Comparison of ENCODE assay signal across 33 cellular contexts in genomic region chr5:178548751-178549150, GRCh38. TPM values are rescaled to one million over a fixed set of nuclear protein-coding genes. Genes with fewer than 3 reads are reported as not detected.
DNase-seq lines count a peak whose midpoint lies in the region; FAIRE-seq and TF ChIP-seq lines count a peak whose summit lies in the region.
"Had no signal": no experiment of that assay in that cellular context is flagged by ENCODE, and none has a peak within 500 bp of the region (broad histone marks: within the 10 kb centered on the region; RNA-seq: fewer than 3 reads in every experiment).

No MANE protein-coding gene starts in this region.

- H3K79me2 ChIP-seq in OCI-LY7 (ENCODE audit: insufficient read depth, low read depth, low read length): no peaks in the 10 kb centered on the region

- intact Hi-C loops in OCI-LY7 (cut with micrococcal nuclease; ENCODE audit: unreplicated experiment) (no loop called here), MCF 10A (cut with micrococcal nuclease) (no loop called here)
- intact Hi-C loops in activated T-helper 2 cell treated with anti-CD3 and anti-CD28 coated beads, Interferon-gamma antibody, Interleukin-2, Interleukin-4, amounts not matched to agents 10 μg/mL and 5 μg/mL and 100 μg/mL, durations not matched to agents 14 hours and 24 hours and 36 hours (cut with micrococcal nuclease): no loop called here

- no peaks in the 10 kb centered on the region for H3K4me1 ChIP-seq in OCI-LY7 (ENCODE audit: insufficient read depth, low read length, poor library complexity, severe bottlenecking)
- H3K4me1 ChIP-seq: lower lobe of right lung had no signal

- CTCF ChIA-PET in OCI-LY7 (lab: Charles Lee; ENCODE audit: unreplicated experiment): no interaction called here
- CTCF ChIA-PET in MCF 10A (lab: Yijun Ruan, JAX): interaction anchor here (0.6 to 11.4 kb wide), 3 partner anchors 266 to 315 kb away, joined by 3 to 266 read pairs (median 5); no protein-coding TSS in a partner anchor
- CTCF ChIA-PET in GM10248 (lab: Yijun Ruan, JAX): interaction anchor here (1.8 kb wide), 1 partner anchor 265 kb away, joined by 4 read pairs; no protein-coding TSS in a partner anchor

- no peak overlapping the region for H2AFZ ChIP-seq in OCI-LY7 (ENCODE audit: low read length)

- H3K4me3 ChIP-seq in OCI-LY7 (ENCODE audit: low read depth, low read length, poor library complexity, severe bottlenecking): no peak overlapping the region
- H3K4me3 ChIP-seq: cardiac muscle cell, coronary artery, heart right ventricle, K562, lower lobe of right lung had no signal

- TF ChIP-seq CTCF in endothelial cell (IDR thresholded peaks at IDR 0.05; ENCODE audit: unreplicated experiment): no peak
- no peak for TF ChIP-seq CTCF in neural crest cell (conservative IDR thresholded peaks at IDR 0.05)
- no peak for TF ChIP-seq CTCF in OCI-LY7 (conservative IDR thresholded peaks at IDR 0.05; ENCODE audit: low read length)
- no peak for TF ChIP-seq CTCF in MCF 10A (IDR thresholded peaks at IDR 0.05; ENCODE audit: unreplicated experiment)
- no peak for TF ChIP-seq CTCF in GM10248 (IDR thresholded peaks at IDR 0.05; ENCODE audit: control extremely low read depth, extremely low read depth, low read depth, missing control alignments)

- H3K27ac Mint-ChIP-seq in endothelial cell (ENCODE audit: unreplicated experiment): peak overlapping the region; percentile 75
- no peak overlapping the region for H3K27ac Mint-ChIP-seq in neural crest cell (ENCODE audit: unreplicated experiment)
- no peak overlapping the region for H3K27ac Mint-ChIP-seq in MCF 10A (ENCODE audit: low read depth, unreplicated experiment)
- H3K27ac Mint-ChIP-seq in activated T-helper 2 cell treated with anti-CD3 and anti-CD28 coated beads, Interferon-gamma antibody, Interleukin-2, Interleukin-4, amounts not matched to agents 10 μg/mL and 5 μg/mL and 100 μg/mL, durations not matched to agents 14 hours and 24 hours and 36 hours: no peak overlapping the region
- H3K27ac Mint-ChIP-seq: activated CD4-positive, alpha-beta memory T cell treated with anti-CD3 and anti-CD28 coated beads for 36 hours; activated naive CD8-positive, alpha-beta T cell treated with anti-CD3 and anti-CD28 coated beads, Interleukin-2, amount 10 ng/mL, durations not matched to agents 7 days and 5 days; activated T-helper 17 cell treated with anti-CD3 and anti-CD28 coated beads, Interleukin-2, amount 50 U/mL, for 72 hours; CD4-positive, alpha-beta T cell; natural killer cell treated with Interleukin-12 subunit alpha and Interleukin-12 subunit beta and Interleukin-15 and Interleukin-18, amount 100 ng/mL, for 72 hours; T-helper 17 cell had no signal

- H3K9me2 ChIP-seq in OCI-LY7 (ENCODE audit: insufficient read depth, low read length): no peaks in the 10 kb centered on the region

- no peaks in the 10 kb centered on the region for H3K9me3 Mint-ChIP-seq in endothelial cell (ENCODE audit: unreplicated experiment)
- no peaks in the 10 kb centered on the region for H3K9me3 Mint-ChIP-seq in neural crest cell
- no peaks in the 10 kb centered on the region for H3K9me3 Mint-ChIP-seq in MCF 10A (ENCODE audit: unreplicated experiment)
- H3K9me3 Mint-ChIP-seq in activated T-helper 2 cell treated with anti-CD3 and anti-CD28 coated beads, Interferon-gamma antibody, Interleukin-2, Interleukin-4, amounts not matched to agents 10 μg/mL and 5 μg/mL and 100 μg/mL, durations not matched to agents 14 hours and 24 hours and 36 hours: peaks cover 5% of the 10 kb centered on the region
- H3K9me3 Mint-ChIP-seq: activated CD4-positive, alpha-beta memory T cell treated with anti-CD3 and anti-CD28 coated beads for 36 hours; activated naive CD8-positive, alpha-beta T cell treated with anti-CD3 and anti-CD28 coated beads, Interleukin-2, amount 10 ng/mL, durations not matched to agents 7 days and 5 days; activated T-helper 17 cell treated with anti-CD3 and anti-CD28 coated beads, Interleukin-2, amount 50 U/mL, for 72 hours; CD4-positive, alpha-beta T cell; H9; natural killer cell treated with Interleukin-12 subunit alpha and Interleukin-12 subunit beta and Interleukin-15 and Interleukin-18, amount 100 ng/mL, for 72 hours had no signal

- H3K4me1 Mint-ChIP-seq in endothelial cell (ENCODE audit: unreplicated experiment): peaks cover 35% of the 10 kb centered on the region
- H3K4me1 Mint-ChIP-seq in neural crest cell: peaks cover 46% of the 10 kb centered on the region
- H3K4me1 Mint-ChIP-seq in MCF 10A (ENCODE audit: insufficient read depth, unreplicated experiment): peaks cover 6% of the 10 kb centered on the region
- no peaks in the 10 kb centered on the region for H3K4me1 Mint-ChIP-seq in activated T-helper 2 cell treated with anti-CD3 and anti-CD28 coated beads, Interferon-gamma antibody, Interleukin-2, Interleukin-4, amounts not matched to agents 10 μg/mL and 5 μg/mL and 100 μg/mL, durations not matched to agents 14 hours and 24 hours and 36 hours (ENCODE audit: low read depth)
- H3K4me1 Mint-ChIP-seq: activated naive CD8-positive, alpha-beta T cell treated with anti-CD3 and anti-CD28 coated beads, Interleukin-2, amount 10 ng/mL, durations not matched to agents 7 days and 5 days; activated T-helper 17 cell treated with anti-CD3 and anti-CD28 coated beads, Interleukin-2, amount 50 U/mL, for 72 hours had no signal

- FAIRE-seq in RCC 7860 (lab: Jason Lieb, UNC): no peak
- FAIRE-seq: A204.1, frontal cortex, GM12892, HTR-8/SVneo, K562, small intestine had no signal

- no peak overlapping the region for H3K4me3 Mint-ChIP-seq in endothelial cell (ENCODE audit: unreplicated experiment)
- peak overlapping the region; percentile 8 for H3K4me3 Mint-ChIP-seq in neural crest cell
- no peak overlapping the region for H3K4me3 Mint-ChIP-seq in MCF 10A (ENCODE audit: unreplicated experiment)
- no peak overlapping the region for H3K4me3 Mint-ChIP-seq in activated T-helper 2 cell treated with anti-CD3 and anti-CD28 coated beads, Interferon-gamma antibody, Interleukin-2, Interleukin-4, amounts not matched to agents 10 μg/mL and 5 μg/mL and 100 μg/mL, durations not matched to agents 14 hours and 24 hours and 36 hours (ENCODE audit: low read depth)
- H3K4me3 Mint-ChIP-seq: activated CD4-positive, alpha-beta memory T cell treated with anti-CD3 and anti-CD28 coated beads for 36 hours; activated naive CD8-positive, alpha-beta T cell treated with anti-CD3 and anti-CD28 coated beads, Interleukin-2, amount 10 ng/mL, durations not matched to agents 7 days and 5 days; activated T-helper 17 cell treated with anti-CD3 and anti-CD28 coated beads, Interleukin-2, amount 50 U/mL, for 72 hours; CD4-positive, alpha-beta T cell; H9; natural killer cell treated with Interleukin-12 subunit alpha and Interleukin-12 subunit beta and Interleukin-15 and Interleukin-18, amount 100 ng/mL, for 72 hours; T-helper 17 cell had no signal

- no TSS peak for BruUV-seq in OCI-LY7 (replicated peaks; lab: Mats Ljungman, UMichigan)
- no TSS peak for BruUV-seq in MCF 10A (replicated peaks; lab: Mats Ljungman, UMichigan)

- peak; percentile 28 for DNase-seq in ACHN
- DNase-seq in RCC 7860 (ENCODE audit: low spot score): peak; percentile 23
- no peak for DNase-seq in endothelial cell (ENCODE audit: low spot score)
- DNase-seq in neural crest cell (ENCODE audit: low read depth, low spot score): no peak
- no peak for DNase-seq in OCI-LY7 (ENCODE audit: low spot score)
- no peak for DNase-seq in MCF 10A (ENCODE audit: unreplicated experiment)
- DNase-seq in GM10248 (ENCODE audit: extremely low spot score): no peak
- DNase-seq in activated T-helper 2 cell treated with anti-CD3 and anti-CD28 coated beads, Interferon-gamma antibody, Interleukin-2, Interleukin-4, amounts not matched to agents 10 μg/mL and 5 μg/mL and 100 μg/mL, durations not matched to agents 14 hours and 24 hours and 36 hours (ENCODE audit: low spot score): no peak
- DNase-seq: activated CD4-positive, alpha-beta memory T cell treated with anti-CD3 and anti-CD28 coated beads for 36 hours; activated CD8-positive, alpha-beta memory T cell treated with anti-CD3 and anti-CD28 coated beads, Interleukin-2, amount 50 U/mL, for 4 hours; activated naive CD8-positive, alpha-beta T cell treated with anti-CD3 and anti-CD28 coated beads, Interleukin-2, amount 10 ng/mL, durations not matched to agents 7 days and 5 days; CD4-positive, alpha-beta T cell; H9; heart right ventricle; lower lobe of right lung; NCI-H1105 treated with DMSO at 0.1 percent for 48 hours; NCI-H1930; NCI-H526; retina; Right ventricle myocardium superior; small intestine; stimulated activated naive CD8-positive, alpha-beta T cell treated with anti-CD3 and anti-CD28 coated beads, Interleukin-15, Interleukin-2, amounts not matched to agents 100 U/mL and 50 U/mL, for 24 hours; T-helper 17 cell had no signal

- peaks cover 4% of the 10 kb centered on the region for H3K27me3 Mint-ChIP-seq in endothelial cell (ENCODE audit: unreplicated experiment)
- H3K27me3 Mint-ChIP-seq in neural crest cell (ENCODE audit: low read depth): peaks cover 29% of the 10 kb centered on the region
- H3K27me3 Mint-ChIP-seq in MCF 10A (ENCODE audit: insufficient read depth, unreplicated experiment): no peaks in the 10 kb centered on the region
- no peaks in the 10 kb centered on the region for H3K27me3 Mint-ChIP-seq in activated T-helper 2 cell treated with anti-CD3 and anti-CD28 coated beads, Interferon-gamma antibody, Interleukin-2, Interleukin-4, amounts not matched to agents 10 μg/mL and 5 μg/mL and 100 μg/mL, durations not matched to agents 14 hours and 24 hours and 36 hours (ENCODE audit: low read depth)

- in situ Hi-C loops in ACHN (cut with HindIII; ENCODE audit: low pct_ligation_motif_present, low pct_unique_long_range_greater_than_20kb, low sequenced_read_pairs): no loop called here

- peaks cover 5% of the 10 kb centered on the region for H3K36me3 Mint-ChIP-seq in endothelial cell (ENCODE audit: low read depth, unreplicated experiment)
- no peaks in the 10 kb centered on the region for H3K36me3 Mint-ChIP-seq in neural crest cell (ENCODE audit: low read depth)
- H3K36me3 Mint-ChIP-seq in MCF 10A (ENCODE audit: insufficient read depth, unreplicated experiment): no peaks in the 10 kb centered on the region
- H3K36me3 Mint-ChIP-seq in activated T-helper 2 cell treated with anti-CD3 and anti-CD28 coated beads, Interferon-gamma antibody, Interleukin-2, Interleukin-4, amounts not matched to agents 10 μg/mL and 5 μg/mL and 100 μg/mL, durations not matched to agents 14 hours and 24 hours and 36 hours (ENCODE audit: low read depth): no peaks in the 10 kb centered on the region
- H3K36me3 Mint-ChIP-seq: activated CD4-positive, alpha-beta memory T cell treated with anti-CD3 and anti-CD28 coated beads for 36 hours; activated naive CD8-positive, alpha-beta T cell treated with anti-CD3 and anti-CD28 coated beads, Interleukin-2, amount 10 ng/mL, durations not matched to agents 7 days and 5 days; natural killer cell treated with Interleukin-12 subunit alpha and Interleukin-12 subunit beta and Interleukin-15 and Interleukin-18, amount 100 ng/mL, for 72 hours had no signal

- no peak overlapping the region for H3K4me2 ChIP-seq in OCI-LY7 (ENCODE audit: low read length)

- H3K27ac ChIP-seq in OCI-LY7 (ENCODE audit: low read depth, low read length, poor library complexity, severe bottlenecking): no peak overlapping the region
- H3K27ac ChIP-seq: cardiac muscle cell, coronary artery, lower lobe of right lung had no signal

- POLR2A ChIA-PET in OCI-LY7 (lab: Charles Lee) (no interaction called here), MCF 10A (lab: Yijun Ruan, JAX) (no interaction called here), GM10248 (lab: Yijun Ruan, JAX) (no interaction called here)

- H3K36me3 ChIP-seq in OCI-LY7 (ENCODE audit: insufficient read depth, low read length): no peaks in the 10 kb centered on the region
- H3K36me3 ChIP-seq: cardiac muscle cell, heart right ventricle, lower lobe of right lung had no signal

- H4K20me1 ChIP-seq in OCI-LY7 (ENCODE audit: insufficient read depth, low read length): no peaks in the 10 kb centered on the region

- H3K9me3 ChIP-seq in OCI-LY7 (ENCODE audit: low read length): no peaks in the 10 kb centered on the region
- H3K9me3 ChIP-seq: heart right ventricle, lower lobe of right lung had no signal

RNA-seq across cellular contexts. Expression of gene COL23A1, which starts 41.4 kb away (rescaled TPM):
- 75.2 TPM for total RNA-seq in endothelial cell (ENCODE audit: unreplicated experiment)
- total RNA-seq in neural crest cell: 33.7 and 34.0 TPM in 2 replicates
- total RNA-seq in OCI-LY7 (2014; rRNA removed; shearing (Covaris generic)): not detected in 2 replicates
- total RNA-seq in OCI-LY7 (2022): 0.53 TPM in 1 of 2 replicates, not detected in the other
- 0.10 TPM in 1 of 2 replicates, not detected in the other for total RNA-seq in MCF 10A (2022)
- total RNA-seq in activated T-helper 2 cell treated with anti-CD3 and anti-CD28 coated beads, Interferon-gamma antibody, Interleukin-2, Interleukin-4, amounts not matched to agents 10 μg/mL and 5 μg/mL and 100 μg/mL, durations not matched to agents 14 hours and 24 hours and 36 hours: not detected in 2 replicates
- total RNA-seq: CD4-positive, alpha-beta T cell; M059J; T-helper 17 cell had no signal

Comparison
In these comparisons a context has a peak if more than half of its experiments do, and no peak if none do; other contexts are left out.
1. DNase-seq: peak in ACHN (single experiment) and RCC 7860 (single experiment); none in endothelial cell (single experiment), neural crest cell (single experiment), OCI-LY7 (single experiment), MCF 10A (single experiment), GM10248 (single experiment) and activated T-helper 2 cell treated with anti-CD3 and anti-CD28 coated beads, Interferon-gamma antibody, Interleukin-2, Interleukin-4, amounts not matched to agents 10 μg/mL and 5 μg/mL and 100 μg/mL, durations not matched to agents 14 hours and 24 hours and 36 hours (single experiment).
2. RNA of gene COL23A1, which starts 41.4 kb away (total RNA-seq): 75.2 TPM in endothelial cell (single experiment) and 33.7 to 34.0 TPM in neural crest cell; 0.53 TPM in OCI-LY7, 0.10 TPM in MCF 10A and not detected in activated T-helper 2 cell treated with anti-CD3 and anti-CD28 coated beads, Interferon-gamma antibody, Interleukin-2, Interleukin-4, amounts not matched to agents 10 μg/mL and 5 μg/mL and 100 μg/mL, durations not matched to agents 14 hours and 24 hours and 36 hours; every median in the first group is over 10 times any median in the second.